24 cellular contexts compared by ENCODE assay signal in the genomic region with DNA sequence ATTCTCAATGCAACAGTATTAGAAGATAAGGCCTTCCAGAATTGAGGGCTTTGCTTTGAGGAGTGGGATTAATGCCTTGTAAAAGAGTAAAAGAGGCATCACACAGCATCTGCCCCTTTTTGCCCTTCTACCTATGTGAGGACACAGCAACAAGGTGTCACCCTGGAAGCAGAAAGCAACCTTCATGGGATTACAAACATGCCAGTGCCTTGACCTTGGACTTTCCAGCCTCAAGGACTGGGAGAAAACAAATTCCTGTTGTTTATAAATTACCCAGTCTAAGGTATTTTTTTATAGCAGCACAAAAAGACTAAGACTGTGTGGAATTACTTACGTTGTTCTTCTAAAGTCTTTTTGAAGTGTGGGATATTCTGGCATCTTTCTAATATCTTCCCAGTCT.
"Had no signal": no experiment of that assay in that cellular context is flagged by ENCODE, and none has a peak within 500 bp of the region (broad histone marks: within the 10 kb centered on the region; RNA-seq: fewer than 3 reads in every experiment).

No MANE protein-coding gene starts in this region.

- H3K27me3 ChIP-seq: SJSA1 had no signal

- H3K27ac ChIP-seq: SJSA1 had no signal

- DNase-seq: activated CD4-positive, alpha-beta memory T cell treated with anti-CD3 and anti-CD28 coated beads for 36 hours; activated CD4-positive, alpha-beta T cell treated with anti-CD3 and anti-CD28 coated beads, Interleukin-2, amount 10 ng/mL, durations not matched to agents 7 days and 5 days; activated CD4-positive, CD25-positive, alpha-beta regulatory T cell treated with anti-CD3 and anti-CD28 coated beads, Interleukin-2, amount 50 U/mL, for 72 hours; activated CD8-positive, alpha-beta memory T cell treated with anti-CD3 and anti-CD28 coated beads for 24 hours; activated effector memory CD4-positive, alpha-beta T cell treated with anti-CD3 and anti-CD28 coated beads, Interleukin-2, amount 50 U/mL, for 16 hours; activated naive CD4-positive, alpha-beta T cell treated with Interleukin-2 at 50 U/mL for 16 hours; activated naive CD8-positive, alpha-beta T cell treated with anti-CD3 and anti-CD28 coated beads, Interleukin-2, amount 50 U/mL, for 24 hours; activated T-cell treated with anti-CD3 and anti-CD28 coated beads, Interleukin-2, amount 50 U/mL, for 4 hours; caudate nucleus; KG1; NCI-H1092 treated with DMSO at 0.1 percent for 48 hours; NCI-H1417 treated with DMSO at 0.1 percent for 48 hours; NCI-H1694 treated with DMSO at 0.1 percent for 48 hours; NCI-H2029 treated with DMSO at 0.1 percent for 48 hours; NCI-H510A treated with DMSO at 0.1 percent for 48 hours; NCI-H748 treated with DMSO at 0.1 percent for 48 hours; RPMI8226; SW 1271 had no signal

- H3K9me3 ChIP-seq: SJSA1 had no signal

- H3K4me3 ChIP-seq: SJSA1 had no signal

- ATAC-seq: activated naive CD4-positive, alpha-beta T cell treated with anti-CD3 and anti-CD28 coated beads, Interleukin-2, amount 50 U/mL, for 72 hours; activated naive CD8-positive, alpha-beta T cell treated with anti-CD3 and anti-CD28 coated beads, Interleukin-2, amount 50 U/mL, for 24 hours; activated T-cell treated with anti-CD3 and anti-CD28 coated beads, Interleukin-2, amount 50 U/mL, for 4 hours; Panc1; Right ventricle myocardium inferior; SK-N-SH treated with all-trans-retinoic acid at 6 μM for 48 hours; WTC11 had no signal
